9 cellular contexts compared by ENCODE assay signal in the genomic region with DNA sequence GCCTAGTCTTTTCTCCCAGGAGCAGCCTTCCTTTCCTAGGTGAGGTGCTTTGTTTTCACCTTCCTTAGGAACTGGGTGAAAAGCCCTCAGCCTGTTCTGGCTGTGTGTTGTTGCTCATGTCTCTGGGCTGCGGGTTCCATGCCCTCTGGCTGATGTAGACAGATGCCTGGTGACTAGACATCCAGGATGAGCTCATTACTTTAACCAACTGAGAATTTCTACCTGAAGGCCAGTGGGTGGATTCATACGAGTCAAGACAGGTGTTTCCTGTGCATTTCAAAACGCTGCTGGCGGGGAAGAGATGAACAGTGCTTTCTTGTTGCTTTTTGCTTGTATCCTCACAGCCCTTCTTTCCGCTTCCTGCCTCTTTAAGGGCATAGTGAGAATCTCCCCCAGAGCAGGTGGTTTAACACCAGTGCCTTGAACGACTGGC. TPM values are rescaled to one million over a fixed set of nuclear protein-coding genes. Genes with fewer than 3 reads are reported as not detected.
A peak's percentile ranks its signal among the peaks of the same experiment; 100 is the strongest.
DNase-seq lines count a peak whose midpoint lies in the region; ATAC-seq, FAIRE-seq and TF ChIP-seq lines count a peak whose summit lies in the region.
"Had no signal": no experiment of that assay in that cellular context is flagged by ENCODE, and none has a peak within 500 bp of the region (broad histone marks: within the 10 kb centered on the region; RNA-seq: fewer than 3 reads in every experiment).

No MANE protein-coding gene starts in this region.

- peaks cover 25% of the 10 kb centered on the region for H3K36me3 ChIP-seq in neutrophil

- H3K4me1 Mint-ChIP-seq in activated naive CD8-positive, alpha-beta T cell treated with anti-CD3 and anti-CD28 coated beads for 36 hours: peaks cover 63% of the 10 kb centered on the region

- H3K4me1 ChIP-seq in neutrophil (ENCODE audit: control insufficient read depth in 1 of 2, insufficient read depth in 1 of 2, low read depth in 1 of 2, low read length in 1 of 2): peaks cover 44 to 45% of the 10 kb centered on the region in 2 experiments

- H3K9me3 Mint-ChIP-seq in activated naive CD8-positive, alpha-beta T cell treated with anti-CD3 and anti-CD28 coated beads for 36 hours: no peaks in the 10 kb centered on the region

- peak overlapping the region in 1 of 2 experiments; percentile 28 for H3K4me3 ChIP-seq in neutrophil (ENCODE audit: low read depth in 1 of 2, low read length in 1 of 2)
- H3K4me3 ChIP-seq: SJSA1 had no signal

- H3K9me3 ChIP-seq in neutrophil: no peaks in the 10 kb centered on the region
- H3K9me3 ChIP-seq: SJSA1 had no signal

- no peak for FAIRE-seq in HTR-8/SVneo (lab: Jason Lieb, UNC)

- H3K27ac ChIP-seq in neutrophil: peak overlapping the region; percentile 88
- H3K27ac ChIP-seq: SJSA1 had no signal

- TF ChIP-seq CTCF in neutrophil (IDR thresholded peaks at IDR 0.05): no peak

- peaks cover 21% of the 10 kb centered on the region for H3K36me3 Mint-ChIP-seq in activated naive CD8-positive, alpha-beta T cell treated with anti-CD3 and anti-CD28 coated beads for 36 hours

- peak overlapping the region; percentile 58 for H3K4me3 Mint-ChIP-seq in activated naive CD8-positive, alpha-beta T cell treated with anti-CD3 and anti-CD28 coated beads for 36 hours

- peak overlapping the region; percentile 87 for H3K27ac Mint-ChIP-seq in activated naive CD8-positive, alpha-beta T cell treated with anti-CD3 and anti-CD28 coated beads for 36 hours

- peak; percentile 76 for DNase-seq in ELR (ENCODE audit: low read depth)
- DNase-seq in NCI-H146 treated with DMSO at 0.1 percent for 48 hours (lab: John Stamatoyannopoulos, UW; ENCODE audit: unreplicated experiment): peak; percentile 56
- DNase-seq in activated naive CD8-positive, alpha-beta T cell treated with anti-CD3 and anti-CD28 coated beads for 36 hours: peak; percentile 39
- no peak for DNase-seq in NCI-H82 treated with DMSO at 0.1 percent for 48 hours (lab: John Stamatoyannopoulos, UW; ENCODE audit: unreplicated experiment)
- no peak for DNase-seq in ACHN
- DNase-seq in HTR-8/SVneo (ENCODE audit: insufficient read length, low spot score): no peak
- DNase-seq in left ventricle myocardium superior: no peak

- H3K27me3 ChIP-seq in neutrophil: no peaks in the 10 kb centered on the region
- H3K27me3 ChIP-seq: SJSA1 had no signal

- in situ Hi-C loops in ACHN (cut with HindIII; ENCODE audit: low pct_ligation_motif_present, low pct_unique_long_range_greater_than_20kb, low sequenced_read_pairs): no loop called here

- intact Hi-C loops in left ventricle myocardium superior (cut with micrococcal nuclease): no loop called here

- no peaks in the 10 kb centered on the region for H3K27me3 Mint-ChIP-seq in activated naive CD8-positive, alpha-beta T cell treated with anti-CD3 and anti-CD28 coated beads for 36 hours

- ATAC-seq in left ventricle myocardium superior: no peak

RNA-seq across cellular contexts. Expression of a gene that starts 22.3 kb away (rescaled TPM):
- 100 to 1,000 TPM in 1 of 2 experiments, 10 to 100 TPM in 1; 93.4 to 101 TPM for total RNA-seq in activated naive CD8-positive, alpha-beta T cell treated with anti-CD3 and anti-CD28 coated beads for 36 hours
- total RNA-seq in left ventricle myocardium superior: 47.8 TPM

RNA-seq across cellular contexts. Expression of a gene that starts 22.5 kb away (rescaled TPM):
- 10 to 100 TPM; 31.4 to 32.6 TPM for total RNA-seq in activated naive CD8-positive, alpha-beta T cell treated with anti-CD3 and anti-CD28 coated beads for 36 hours
- 14.3 TPM for total RNA-seq in left ventricle myocardium superior

RNA-seq across cellular contexts. Expression of a gene that starts 31.8 kb away (rescaled TPM):
- total RNA-seq in activated naive CD8-positive, alpha-beta T cell treated with anti-CD3 and anti-CD28 coated beads for 36 hours: 1 to 10 TPM in 1 of 2 experiments, under 1 TPM in 1; 0.64 to 1.4 TPM
- 8.8 TPM for total RNA-seq in left ventricle myocardium superior
- total RNA-seq: SJSA1 had no signal

RNA-seq across cellular contexts. Expression of a gene that starts 56.2 kb away (rescaled TPM):
- under 1 TPM; 0.14 to 0.16 TPM for total RNA-seq in activated naive CD8-positive, alpha-beta T cell treated with anti-CD3 and anti-CD28 coated beads for 36 hours
- 15.8 TPM for total RNA-seq in left ventricle myocardium superior

Comparison
In these comparisons a context has a peak if more than half of its experiments do, and no peak if none do; other contexts are left out.
1. DNase-seq: peak in ELR (single experiment), NCI-H146 treated with DMSO at 0.1 percent for 48 hours (single experiment) and activated naive CD8-positive, alpha-beta T cell treated with anti-CD3 and anti-CD28 coated beads for 36 hours (single experiment); none in NCI-H82 treated with DMSO at 0.1 percent for 48 hours (single experiment), ACHN (single experiment), HTR-8/SVneo (single experiment) and left ventricle myocardium superior (single experiment).